In genomic region chr10:93383562-93383981, GRCh38 we compare ENCODE assay signal across 11 cellular contexts.
A peak's percentile ranks its signal among the peaks of the same experiment; 100 is the strongest.
DNase-seq lines count a peak whose midpoint lies in the region; ATAC-seq and TF ChIP-seq lines count a peak whose summit lies in the region.
"Had no signal": no experiment of that assay in that cellular context is flagged by ENCODE, and none has a peak within 500 bp of the region (broad histone marks: within the 10 kb centered on the region; RNA-seq: fewer than 3 reads in every experiment).

No MANE protein-coding gene starts in this region.

- peak overlapping the region; percentile 66 for H3K56ac ChIP-seq in IMR-90 (ENCODE audit: extremely low read depth, insufficient read depth, low read length)

- H3K27ac ChIP-seq in AG04450 (ENCODE audit: low read depth, low read length) = peak overlapping the region; percentile 99
- H3K27ac ChIP-seq in IMR-90 (ENCODE audit: insufficient read depth, low read length) = peak overlapping the region; percentile 92
- H3K27ac ChIP-seq: KMS-11 had no signal

- peak; percentile 95 for DNase-seq in AG04450 (ENCODE audit: low read depth, low spot score)
- peak; percentile 98 for DNase-seq in IMR-90
- no peak for DNase-seq in chondrocyte (ENCODE audit: low spot score)
- DNase-seq in myocyte (ENCODE audit: low read depth) = peak; percentile 94
- no peak for DNase-seq in GM13977 (ENCODE audit: low spot score)
- no peak for DNase-seq in cerebellar nuclear complex (lab: John Stamatoyannopoulos, UW)
- no peak for DNase-seq in stimulated activated CD4-positive, alpha-beta T cell treated with anti-CD3 and anti-CD28 coated beads, Interleukin-15, amount 100 ng/mL, for 24 hours
- DNase-seq: naive B cell, SHP77 treated with DMSO at 0.1 percent for 48 hours had no signal

- intact Hi-C loops in IMR-90 (cut with micrococcal nuclease) = loop anchor here (2.0 kb wide), 1 partner anchor 13 kb away; no protein-coding TSS in a partner anchor

- H3K9ac ChIP-seq in IMR-90 (ENCODE audit: low read depth, low read length) = no peak overlapping the region
- H3K9ac ChIP-seq: KMS-11 had no signal

- peak overlapping the region; percentile 80 for H3K27ac Mint-ChIP-seq in chondrocyte (ENCODE audit: unreplicated experiment)

- peak overlapping the region; percentile 35 for H3K4me2 ChIP-seq in IMR-90 (ENCODE audit: low read depth, low read length)
- H3K4me2 ChIP-seq: KMS-11 had no signal

- peak overlapping the region; percentile 88 for H2AK9ac ChIP-seq in IMR-90 (replicated peaks; ENCODE audit: low read depth, low read length, poor library complexity)

- no peaks in the 10 kb centered on the region for H3K9me3 ChIP-seq in AG04450 (ENCODE audit: control insufficient read depth, insufficient read depth, low read length)
- no peaks in the 10 kb centered on the region for H3K9me3 ChIP-seq in IMR-90 (ENCODE audit: control insufficient read depth, insufficient read depth, low read length)

- H3K4me3 Mint-ChIP-seq in chondrocyte (ENCODE audit: unreplicated experiment) = no peak overlapping the region
- H3K4me3 Mint-ChIP-seq: naive B cell had no signal

- no peak for TF ChIP-seq POLR2A in IMR-90 (IDR thresholded peaks at IDR 0.05; ENCODE audit: low read depth, low read length)

- peaks cover 42% of the 10 kb centered on the region for H3K9me1 ChIP-seq in IMR-90 (ENCODE audit: insufficient read depth, low read length)

- H3K27me3 ChIP-seq in AG04450 (ENCODE audit: control insufficient read depth, insufficient read depth, low read length) (no peaks in the 10 kb centered on the region), IMR-90 (ENCODE audit: control insufficient read depth, insufficient read depth, low read length) (no peaks in the 10 kb centered on the region)

- H4K91ac ChIP-seq in IMR-90 (ENCODE audit: insufficient read depth, low read depth, low read length) = peak overlapping the region; percentile 95

- H2AFZ ChIP-seq in IMR-90 (replicated peaks; ENCODE audit: low read length, poor library complexity) = no peak overlapping the region

- peaks cover 69% of the 10 kb centered on the region for H3K4me1 Mint-ChIP-seq in chondrocyte (ENCODE audit: low read depth)

- peak overlapping the region; percentile 93 for H2AK5ac ChIP-seq in IMR-90 (ENCODE audit: low read depth, low read length)

- BruUV-seq in IMR-90 (replicated peaks; lab: Mats Ljungman, UMichigan) = no TSS peak

- peak overlapping the region; percentile 97 for H3K4ac ChIP-seq in IMR-90 (ENCODE audit: low read depth, low read length)

- POLR2A ChIA-PET in AG04450 (lab: Yijun Ruan, JAX) (interaction anchor here (0.8 to 1.6 kb wide), 13 partner anchors 9 to 99 kb away, joined by 3 to 13 read pairs (median 4); partner anchors contain the start of gene MYOF), IMR-90 (lab: Charles Lee; ENCODE audit: unreplicated experiment) (no interaction called here)

- H2BK5ac ChIP-seq in IMR-90 (ENCODE audit: low read depth, low read length, poor library complexity, severe bottlenecking) = peak overlapping the region; percentile 99

- peaks cover 43% of the 10 kb centered on the region for H3K36me3 Mint-ChIP-seq in chondrocyte (ENCODE audit: low read depth)
- H3K36me3 Mint-ChIP-seq: naive B cell had no signal

- H3K18ac ChIP-seq in IMR-90 (ENCODE audit: low read depth, low read length) = peak overlapping the region; percentile 96

- H3K36me3 ChIP-seq in IMR-90 (ENCODE audit: control insufficient read depth, insufficient read depth, low read length) = peaks cover 46% of the 10 kb centered on the region

- peak overlapping the region; percentile 97 for H4K5ac ChIP-seq in IMR-90 (ENCODE audit: low read depth, low read length)

- TF ChIP-seq CTCF in AG04450 (IDR thresholded peaks at IDR 0.05; ENCODE audit: low read depth, low read length) (no peak), IMR-90 (conservative IDR thresholded peaks at IDR 0.05; ENCODE audit: low read depth, low read length) (no peak), chondrocyte (IDR thresholded peaks at IDR 0.05) (no peak), GM13977 (IDR thresholded peaks at IDR 0.05; ENCODE audit: extremely low read depth, insufficient read depth, missing control alignments) (no peak)

- no CpG with 5 or more reads among the region's 6 CpGs for WGBS in IMR-90 (ENCODE audit: extremely low coverage in 2 of 2, insufficient read length in 1 of 2), 2 experiments

- H2BK15ac ChIP-seq in IMR-90 (ENCODE audit: low read depth, low read length) = peak overlapping the region; percentile 96; the same call in 1 of the 3 replicates

- peak overlapping the region; percentile 93 for H3K14ac ChIP-seq in IMR-90 (replicated peaks; ENCODE audit: low read depth, low read length)

- in situ Hi-C loops in IMR-90 (cut with MboI; ENCODE audit: low sequenced_read_pairs) = no loop called here
- in situ Hi-C loops in GM13977 (cut with MboI; ENCODE audit: low pct_unique_long_range_greater_than_20kb, low sequenced_read_pairs, unreplicated experiment) = loop anchor here (10.0 kb wide), 1 partner anchor 91 kb away; no protein-coding TSS in a partner anchor

- H3K4me1 ChIP-seq in IMR-90 (ENCODE audit: control insufficient read depth, insufficient read depth, low read length) = peaks cover 26% of the 10 kb centered on the region

- ATAC-seq in IMR-90 (ENCODE audit: low read depth) (peak; percentile 91), HG03342 (IDR thresholded peaks at IDR 0.05; ENCODE audit: unreplicated experiment) (no peak)

- CTCF ChIA-PET in AG04450 (lab: Charles Lee) (interaction anchor here (1.2 kb wide), 1 partner anchor 99 kb away, joined by 12 read pairs; the partner anchor contains the start of gene MYOF), IMR-90 (lab: Yijun Ruan, JAX) (interaction anchor here (0.7 to 1.3 kb wide), 2 partner anchors 95 to 99 kb away, joined by 4 to 7 read pairs; partner anchors contain the start of gene MYOF)

- no peaks in the 10 kb centered on the region for H3K27me3 Mint-ChIP-seq in chondrocyte (ENCODE audit: low read depth)
- H3K27me3 Mint-ChIP-seq: naive B cell had no signal

- H2BK120ac ChIP-seq in IMR-90 (ENCODE audit: low read depth, low read length) = peak overlapping the region; percentile 96

- H3K79me1 ChIP-seq in IMR-90 (ENCODE audit: low read depth in 1 of 2, low read length in 2 of 2) = peaks cover 44 to 79% of the 10 kb centered on the region in 2 experiments

- H3K4me3 ChIP-seq in AG04450 (ENCODE audit: low read depth, low read length) (no peak overlapping the region), IMR-90 (ENCODE audit: insufficient read depth, low read depth, low read length) (no peak overlapping the region)

- no peaks in the 10 kb centered on the region for H3K9me3 Mint-ChIP-seq in chondrocyte (ENCODE audit: low read depth)
- H3K9me3 Mint-ChIP-seq: naive B cell had no signal

- peak overlapping the region; percentile 95 for H3K23ac ChIP-seq in IMR-90 (ENCODE audit: low read depth, low read length)

- peak overlapping the region; percentile 95 for H2BK20ac ChIP-seq in IMR-90 (ENCODE audit: low read depth, low read length)

- peak overlapping the region; percentile 60 to 93 for H4K8ac ChIP-seq in IMR-90 (ENCODE audit: low read depth in 2 of 2, low read length in 2 of 2)

- H4K20me1 ChIP-seq in IMR-90 (ENCODE audit: insufficient read depth, low read length) = peaks cover 4% of the 10 kb centered on the region; the same call in 1 of the 2 replicates

- dilution Hi-C loops in IMR-90 (cut with HindIII; ENCODE audit: low sequenced_read_pairs, unreplicated experiment) = no loop called here

- 0 out of 2 replicates have a peak, but pooled peaks have one; percentile 4 for TF ChIP-seq RAD21 in IMR-90 (IDR thresholded peaks at IDR 0.05; ENCODE audit: low read length)

TF ChIP-seq in IMR-90, 13 proteins besides CTCF, POLR2A, EP300 and RAD21:
- TF ChIP-seq MAZ (IDR thresholded peaks at IDR 0.05; ENCODE audit: borderline replicate concordance, low read depth, low read length) (peak; percentile 52; the same call in 1 of the 2 replicates), RCOR1 (IDR thresholded peaks at IDR 0.05; ENCODE audit: insufficient replicate concordance, low read length) (no peak), MAFK (IDR thresholded peaks at IDR 0.05; ENCODE audit: low read depth, low read length) (no peak), RFX5 (IDR thresholded peaks at IDR 0.05; ENCODE audit: low read depth, low read length) (no peak), CHD1 (IDR thresholded peaks at IDR 0.05; ENCODE audit: low read depth, low read length) (no peak), CEBPB (IDR thresholded peaks at IDR 0.05; ENCODE audit: low read depth, low read length) (peak; percentile 52; the same call in 1 of the 2 replicates), ELK1 (IDR thresholded peaks at IDR 0.05; ENCODE audit: borderline replicate concordance, low read depth, low read length) (no peak), MXI1 (IDR thresholded peaks at IDR 0.05; ENCODE audit: borderline replicate concordance, low read depth, low read length) (no peak), FOS (IDR thresholded peaks at IDR 0.05; ENCODE audit: low read depth, low read length) (peak; percentile 60; the same call in 1 of the 2 replicates), NFE2L2 (IDR thresholded peaks at IDR 0.05; ENCODE audit: low read depth, low read length) (peak; percentile 38; the same call in 1 of the 2 replicates), SMC3 (IDR thresholded peaks at IDR 0.05; ENCODE audit: low read depth, low read length) (no peak), BHLHE40 (IDR thresholded peaks at IDR 0.05; ENCODE audit: low read depth, low read length) (no peak)
- TF ChIP-seq, protein P1, sequence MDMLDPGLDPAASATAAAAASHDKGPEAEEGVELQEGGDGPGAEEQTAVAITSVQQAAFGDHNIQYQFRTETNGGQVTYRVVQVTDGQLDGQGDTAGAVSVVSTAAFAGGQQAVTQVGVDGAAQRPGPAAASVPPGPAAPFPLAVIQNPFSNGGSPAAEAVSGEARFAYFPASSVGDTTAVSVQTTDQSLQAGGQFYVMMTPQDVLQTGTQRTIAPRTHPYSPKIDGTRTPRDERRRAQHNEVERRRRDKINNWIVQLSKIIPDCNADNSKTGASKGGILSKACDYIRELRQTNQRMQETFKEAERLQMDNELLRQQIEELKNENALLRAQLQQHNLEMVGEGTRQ (IDR thresholded peaks at IDR 0.05; ENCODE audit: low read depth, low read length) = no peak

Comparison
In these comparisons a context has a peak if more than half of its experiments do, and no peak if none do; other contexts are left out.
1. DNase-seq: peak in AG04450 (single experiment), IMR-90 (single experiment) and myocyte (single experiment); none in chondrocyte (single experiment), GM13977 (single experiment), cerebellar nuclear complex (0 of 2) and stimulated activated CD4-positive, alpha-beta T cell treated with anti-CD3 and anti-CD28 coated beads, Interleukin-15, amount 100 ng/mL, for 24 hours (single experiment).